In genomic region chr20:6704132-6704861, GRCh38 we compare ENCODE assay signal across 1 cellular context.
TF ChIP-seq lines count a peak whose summit lies in the region.

No MANE protein-coding gene starts in this region.

TF ChIP-seq in HepG2, 621 proteins besides CTCF, POLR2A, EP300 and RAD21 (continued from another document and continues in another):
- TF ChIP-seq ZNF800 (CRISPR knock-in tag; IDR thresholded peaks at IDR 0.05) (peak; percentile 55; the same call in 1 of the 2 replicates), HINFP (CRISPR knock-in tag; IDR thresholded peaks at IDR 0.05; ENCODE audit: low read depth) (no peak), ARID5B (CRISPR knock-in tag; IDR thresholded peaks at IDR 0.05) (peak; percentile 94), CREB1 (IDR thresholded peaks at IDR 0.05) (peak; percentile 82), CREB1 (CRISPR knock-in tag; IDR thresholded peaks at IDR 0.05) (peak; percentile 37; the same call in 1 of the 2 replicates), STAT6 (CRISPR knock-in tag; IDR thresholded peaks at IDR 0.05; ENCODE audit: borderline replicate concordance) (peak; percentile 28; the same call in 1 of the 2 replicates), ZNF362 (CRISPR knock-in tag; IDR thresholded peaks at IDR 0.05; ENCODE audit: borderline replicate concordance) (peak; percentile 73; the same call in 1 of the 2 replicates), ZNF350 (CRISPR knock-in tag; IDR thresholded peaks at IDR 0.05; ENCODE audit: borderline replicate concordance, low read depth) (peak; percentile 31; the same call in 1 of the 2 replicates), HMG20A (CRISPR knock-in tag; IDR thresholded peaks at IDR 0.05; ENCODE audit: borderline replicate concordance) (peak; percentile 89; the same call in 1 of the 2 replicates), CHCHD3 (CRISPR knock-in tag; IDR thresholded peaks at IDR 0.05) (no peak), KLF9 (CRISPR knock-in tag; IDR thresholded peaks at IDR 0.05; ENCODE audit: low read depth) (0 out of 2 replicates have a peak, but pooled peaks have one; percentile 40), MAX (IDR thresholded peaks at IDR 0.05) (peak; percentile 58), KDM2A (CRISPR knock-in tag; IDR thresholded peaks at IDR 0.05; ENCODE audit: borderline replicate concordance, low read depth) (peak; percentile 62), ZNF713 (CRISPR knock-in tag; IDR thresholded peaks at IDR 0.05) (no peak), TFDP2 (CRISPR knock-in tag; IDR thresholded peaks at IDR 0.05) (no peak), NFYC (CRISPR knock-in tag; IDR thresholded peaks at IDR 0.05) (0 out of 2 replicates have a peak, but pooled peaks have one; percentile 7), ZNF775 (CRISPR knock-in tag; IDR thresholded peaks at IDR 0.05; ENCODE audit: borderline replicate concordance) (peak; percentile 58; the same call in 1 of the 2 replicates), ZNF703 (CRISPR knock-in tag; IDR thresholded peaks at IDR 0.05; ENCODE audit: borderline replicate concordance) (no peak), ATF4 (CRISPR knock-in tag; IDR thresholded peaks at IDR 0.05) (peak in 1 of 2 experiments; percentile 79; a peak in 2 of 4 replicates), ZNF768 (CRISPR knock-in tag; IDR thresholded peaks at IDR 0.05) (no peak), NPAS2 (CRISPR knock-in tag; IDR thresholded peaks at IDR 0.05; ENCODE audit: borderline replicate concordance) (no peak), HES4 (CRISPR knock-in tag; IDR thresholded peaks at IDR 0.05; ENCODE audit: borderline replicate concordance) (no peak), HMG20B (CRISPR knock-in tag; conservative IDR thresholded peaks at IDR 0.05) (0 out of 2 replicates have a peak, but pooled peaks have one; percentile 55), YEATS4 (CRISPR knock-in tag; IDR thresholded peaks at IDR 0.05; ENCODE audit: borderline replicate concordance) (peak; percentile 57; the same call in 1 of the 2 replicates), TBX2 (CRISPR knock-in tag; IDR thresholded peaks at IDR 0.05; ENCODE audit: borderline replicate concordance) (peak; percentile 41; the same call in 1 of the 2 replicates), SOX13 (IDR thresholded peaks at IDR 0.05) (peak; percentile 49; the same call in 1 of the 2 replicates), SOX13 (CRISPR knock-in tag; conservative IDR thresholded peaks at IDR 0.05 in 1 of 2, IDR thresholded peaks at IDR 0.05 in 1 of 2) (peak in 1 of 2 experiments; percentile 75; a peak in 2 of 4 replicates), PPARG (CRISPR knock-in tag; conservative IDR thresholded peaks at IDR 0.05) (peak; percentile 56; the same call in 1 of the 2 replicates), ZNF607 (CRISPR knock-in tag; IDR thresholded peaks at IDR 0.05; ENCODE audit: borderline replicate concordance) (peak; percentile 64; the same call in 1 of the 2 replicates), GATAD2A (CRISPR knock-in tag; IDR thresholded peaks at IDR 0.05) (peak; percentile 90), ZNF160 (CRISPR knock-in tag; IDR thresholded peaks at IDR 0.05) (0 out of 2 replicates have a peak, but pooled peaks have one; percentile 49), POLR2G (IDR thresholded peaks at IDR 0.05; ENCODE audit: low read depth, low read length) (peak; percentile 35; the same call in 1 of the 2 replicates), MIXL1 (CRISPR knock-in tag; IDR thresholded peaks at IDR 0.05) (peak; percentile 67), ZNF143 (CRISPR knock-in tag; IDR thresholded peaks at IDR 0.05) (peak; percentile 70), ZFP91 (CRISPR knock-in tag; IDR thresholded peaks at IDR 0.05; ENCODE audit: borderline replicate concordance) (no peak), SMC3 (IDR thresholded peaks at IDR 0.05; ENCODE audit: low read length) (peak; percentile 14; the same call in 1 of the 2 replicates), NR2F1 (CRISPR knock-in tag; IDR thresholded peaks at IDR 0.05) (peak; percentile 27; a peak in 2 of 4 replicates), RARA (CRISPR knock-in tag; IDR thresholded peaks at IDR 0.05) (peak; percentile 78), HOXA5 (CRISPR knock-in tag; IDR thresholded peaks at IDR 0.05) (no peak), BCL3 (CRISPR knock-in tag; IDR thresholded peaks at IDR 0.05) (no peak), LCORL (IDR thresholded peaks at IDR 0.05) (no peak), LCORL (CRISPR knock-in tag; IDR thresholded peaks at IDR 0.05) (peak; percentile 29; the same call in 1 of the 2 replicates), THAP11 (CRISPR knock-in tag; IDR thresholded peaks at IDR 0.05) (peak; percentile 54; the same call in 1 of the 2 replicates), KDM3A (CRISPR knock-in tag; IDR thresholded peaks at IDR 0.05; ENCODE audit: low read depth) (no peak), ZSCAN29 (CRISPR knock-in tag; conservative IDR thresholded peaks at IDR 0.05) (0 out of 2 replicates have a peak, but pooled peaks have one; percentile 55), ATF1 (CRISPR knock-in tag; IDR thresholded peaks at IDR 0.05) (peak; percentile 55; the same call in 1 of the 2 replicates), ZFP37 (CRISPR knock-in tag; IDR thresholded peaks at IDR 0.05; ENCODE audit: borderline replicate concordance) (no peak), ZNF501 (CRISPR knock-in tag; IDR thresholded peaks at IDR 0.05) (peak; percentile 57; the same call in 1 of the 2 replicates), JUN (CRISPR knock-in tag; IDR thresholded peaks at IDR 0.05) (peak; percentile 90), MIER2 (CRISPR knock-in tag; IDR thresholded peaks at IDR 0.05) (peak; percentile 41; the same call in 1 of the 2 replicates), SIX1 (CRISPR knock-in tag; IDR thresholded peaks at IDR 0.05; ENCODE audit: borderline replicate concordance) (peak; percentile 71; the same call in 1 of the 2 replicates)
